In the genomic region with DNA sequence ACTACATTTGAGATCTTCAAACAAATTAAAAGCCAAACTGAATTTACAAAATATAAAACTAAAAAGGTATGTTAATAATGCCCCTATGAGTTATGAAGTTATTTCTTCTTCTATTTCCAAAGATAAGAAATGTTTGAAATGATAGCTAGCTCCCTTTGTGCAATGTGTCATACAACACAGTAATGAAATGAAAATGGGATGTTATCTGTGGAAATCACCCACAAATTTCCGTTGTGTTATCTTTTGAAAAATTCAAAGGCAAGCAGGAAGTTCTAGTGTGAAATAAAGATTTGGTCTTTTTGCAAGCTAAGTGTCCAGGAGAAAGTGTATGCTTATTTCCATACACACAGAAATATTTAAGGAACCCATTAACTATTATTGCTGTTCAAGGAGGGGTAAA, we compare ENCODE assay signal across 23 cellular contexts.
"Had no signal": no experiment of that assay in that cellular context is flagged by ENCODE, and none has a peak within 500 bp of the region (broad histone marks: within the 10 kb centered on the region; RNA-seq: fewer than 3 reads in every experiment).

No MANE protein-coding gene starts in this region.

- H3K9me3 ChIP-seq: ascending aorta, esophagus squamous epithelium, gastroesophageal sphincter, right lobe of liver, thyroid gland, upper lobe of right lung had no signal

- H3K27ac Mint-ChIP-seq: activated naive CD4-positive, alpha-beta T cell treated with anti-CD3 and anti-CD28 coated beads, Interleukin-2, amount 50 U/mL, for 72 hours; activated T-cell treated with anti-CD3 and anti-CD28 coated beads, Interleukin-2, amount 50 U/mL, for 24 hours; activated T-helper 17 cell treated with anti-CD3 and anti-CD28 coated beads, Interleukin-2, amount 50 U/mL, for 72 hours; memory B cell; stimulated activated naive CD8-positive, alpha-beta T cell treated with anti-CD3 and anti-CD28 coated beads, Interleukin-15, Interleukin-2, amounts not matched to agents 100 ng/mL and 50 ng/mL, for 24 hours; WTC11 had no signal

- H3K4me1 Mint-ChIP-seq: activated T-helper 17 cell treated with anti-CD3 and anti-CD28 coated beads, Interleukin-2, amount 50 U/mL, for 72 hours; memory B cell had no signal

- H3K9me3 Mint-ChIP-seq: activated naive CD4-positive, alpha-beta T cell treated with anti-CD3 and anti-CD28 coated beads, Interleukin-2, amount 50 U/mL, for 72 hours; activated T-cell treated with anti-CD3 and anti-CD28 coated beads, Interleukin-2, amount 50 U/mL, for 24 hours; memory B cell; stimulated activated naive CD8-positive, alpha-beta T cell treated with anti-CD3 and anti-CD28 coated beads, Interleukin-15, Interleukin-2, amounts not matched to agents 100 ng/mL and 50 ng/mL, for 24 hours; WTC11 had no signal

- H3K27me3 ChIP-seq: ascending aorta, esophagus squamous epithelium, gastroesophageal sphincter, right lobe of liver, thyroid gland, upper lobe of right lung had no signal

- ATAC-seq: activated naive CD4-positive, alpha-beta T cell treated with anti-CD3 and anti-CD28 coated beads, Interleukin-2, amount 50 U/mL, for 72 hours; activated T-helper 17 cell treated with anti-CD3 and anti-CD28 coated beads, Interleukin-2, amount 50 U/mL, for 72 hours; gastroesophageal sphincter; left colon; right lobe of liver; upper lobe of right lung; WTC11 had no signal

- H3K36me3 Mint-ChIP-seq: activated naive CD4-positive, alpha-beta T cell treated with anti-CD3 and anti-CD28 coated beads, Interleukin-2, amount 50 U/mL, for 72 hours; memory B cell; WTC11 had no signal

- H3K4me3 ChIP-seq: ascending aorta, coronary artery, esophagus squamous epithelium, gastroesophageal sphincter, right lobe of liver, skin epidermis, thyroid gland, upper lobe of right lung had no signal

- H3K27me3 Mint-ChIP-seq: activated T-cell treated with anti-CD3 and anti-CD28 coated beads, Interleukin-2, amount 50 U/mL, for 24 hours; activated T-helper 17 cell treated with anti-CD3 and anti-CD28 coated beads, Interleukin-2, amount 50 U/mL, for 72 hours; stimulated activated naive CD8-positive, alpha-beta T cell treated with anti-CD3 and anti-CD28 coated beads, Interleukin-15, Interleukin-2, amounts not matched to agents 100 ng/mL and 50 ng/mL, for 24 hours had no signal

- DNase-seq: activated CD8-positive, alpha-beta memory T cell treated with anti-CD3 and anti-CD28 coated beads for 24 hours; activated CD8-positive, alpha-beta memory T cell treated with anti-CD3 and anti-CD28 coated beads, Interleukin-2, amount 50 U/mL, for 4 hours; activated T-cell treated with anti-CD3 and anti-CD28 coated beads, Interleukin-2, amount 50 U/mL, for 24 hours; esophagus squamous epithelium; head of caudate nucleus; hypothalamus; islet precursor cell; left colon; occipital lobe; right lobe of liver; stimulated activated CD4-positive, alpha-beta T cell treated with anti-CD3 and anti-CD28 coated beads, Interleukin-1b, Interleukin-23, amount 100 ng/mL, for 48 hours; substantia nigra; thyroid gland; upper lobe of right lung had no signal

- H3K4me3 Mint-ChIP-seq: activated T-cell treated with anti-CD3 and anti-CD28 coated beads, Interleukin-2, amount 50 U/mL, for 24 hours; activated T-helper 17 cell treated with anti-CD3 and anti-CD28 coated beads, Interleukin-2, amount 50 U/mL, for 72 hours; memory B cell; stimulated activated naive CD8-positive, alpha-beta T cell treated with anti-CD3 and anti-CD28 coated beads, Interleukin-15, Interleukin-2, amounts not matched to agents 100 ng/mL and 50 ng/mL, for 24 hours; WTC11 had no signal

- H3K4me1 ChIP-seq: esophagus squamous epithelium, gastroesophageal sphincter, right lobe of liver, thyroid gland, upper lobe of right lung had no signal

- H3K27ac ChIP-seq: ascending aorta, coronary artery, esophagus squamous epithelium, gastroesophageal sphincter, right lobe of liver, skin epidermis, thyroid gland, upper lobe of right lung had no signal

- H3K36me3 ChIP-seq: ascending aorta, esophagus squamous epithelium, gastroesophageal sphincter, right lobe of liver, thyroid gland, upper lobe of right lung had no signal
